Comparison of ENCODE assay signal across 13 cellular contexts in the genomic region with DNA sequence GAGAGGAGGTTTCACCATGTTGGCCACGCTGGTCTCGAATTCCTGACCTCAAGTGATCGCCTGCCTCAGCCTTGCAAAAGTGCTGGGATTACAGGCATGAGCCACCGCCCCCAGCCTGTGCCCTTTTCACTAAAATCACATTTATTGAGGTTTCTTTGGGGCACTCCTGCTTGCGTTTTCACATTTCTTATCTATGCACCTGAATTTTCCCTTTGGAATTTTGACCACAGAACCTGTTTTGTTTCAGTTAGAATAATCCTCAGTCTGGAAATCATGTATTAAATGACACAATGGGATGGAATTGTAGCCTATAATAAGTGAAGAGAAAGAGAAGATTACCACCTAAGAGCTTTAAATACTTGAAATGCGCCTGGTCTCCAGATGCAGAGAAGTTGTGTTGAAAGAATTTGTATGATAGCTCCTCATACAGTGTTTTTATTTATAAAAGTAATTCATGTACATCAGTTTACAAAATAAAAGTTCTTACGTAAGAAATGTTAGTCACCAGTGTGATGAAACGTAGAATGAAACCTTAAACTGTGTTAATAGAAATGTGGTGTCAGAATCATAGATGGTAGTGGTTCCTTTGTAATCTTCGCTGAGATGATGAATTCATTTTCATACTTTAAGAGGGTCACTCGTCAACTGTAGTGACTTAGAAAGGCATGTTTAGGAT.
DNase-seq lines count a peak whose midpoint lies in the region; ATAC-seq and TF ChIP-seq lines count a peak whose summit lies in the region.
"Had no signal": no experiment of that assay in that cellular context is flagged by ENCODE, and none has a peak within 500 bp of the region (broad histone marks: within the 10 kb centered on the region; RNA-seq: fewer than 3 reads in every experiment).

No MANE protein-coding gene starts in this region.

- H3K4me3 ChIP-seq in epithelial cell of esophagus (ENCODE audit: low read length) (no peak overlapping the region), psoas muscle (no peak overlapping the region)
- H3K4me3 ChIP-seq: GM12878 had no signal

- ATAC-seq in psoas muscle (peak; percentile 79 to 91 (median 88)), GM19397 (IDR thresholded peaks at IDR 0.05; ENCODE audit: unreplicated experiment) (no peak)
- ATAC-seq: GM12878 had no signal

- intact Hi-C loops in psoas muscle (cut with DNase I), result no loop called here

- TF ChIP-seq CTCF in epithelial cell of esophagus (IDR thresholded peaks at IDR 0.05; ENCODE audit: insufficient read depth, low read depth, low read length, missing control alignments) (no peak), psoas muscle (IDR thresholded peaks at IDR 0.05) (no peak)

- H3K4me1 ChIP-seq in psoas muscle, result peaks cover 19% of the 10 kb centered on the region

- no peaks in the 10 kb centered on the region for H3K27me3 ChIP-seq in psoas muscle (ENCODE audit: insufficient read depth in 3 of 3, low read length in 2 of 3)

- 67 to 84% (median 70%) methylated on average over 10 of the region's 10 CpGs for WGBS in psoas muscle, 3 donors

- peak; percentile 9 for DNase-seq in GM03348 (ENCODE audit: low spot score)
- peak; percentile 60 for DNase-seq in NCI-H226
- DNase-seq in epithelial cell of esophagus (ENCODE audit: low read depth), result peak; percentile 77
- DNase-seq in psoas muscle, result no peak
- DNase-seq in effector CD4-positive, alpha-beta T cell, result no peak
- DNase-seq in dedifferentiated amniotic fluid mesenchymal stem cell (ENCODE audit: extremely low spot score), result no peak
- DNase-seq in stimulated activated naive CD4-positive, alpha-beta T cell (lab: John Stamatoyannopoulos, UW), result no peak
- DNase-seq: activated T-cell treated with anti-CD3 and anti-CD28 coated beads for 4 hours, amygdala, KBM-7, SHP77 had no signal

- no peaks in the 10 kb centered on the region for H3K9me3 ChIP-seq in psoas muscle

- peak overlapping the region; percentile 76 for H3K27ac ChIP-seq in psoas muscle

- H3K36me3 ChIP-seq in psoas muscle (ENCODE audit: insufficient read depth in 1 of 2, low read depth in 1 of 2), result no peaks in the 10 kb centered on the region

Comparison
In these comparisons a context has a peak if more than half of its experiments do, and no peak if none do; other contexts are left out.
1. DNase-seq: peak in GM03348 (single experiment), NCI-H226 (single experiment) and epithelial cell of esophagus (single experiment); none in psoas muscle (0 of 2), effector CD4-positive, alpha-beta T cell (single experiment), dedifferentiated amniotic fluid mesenchymal stem cell (single experiment) and stimulated activated naive CD4-positive, alpha-beta T cell (0 of 6).